Comparison of ENCODE assay signal across 2 cellular contexts in the genomic region with DNA sequence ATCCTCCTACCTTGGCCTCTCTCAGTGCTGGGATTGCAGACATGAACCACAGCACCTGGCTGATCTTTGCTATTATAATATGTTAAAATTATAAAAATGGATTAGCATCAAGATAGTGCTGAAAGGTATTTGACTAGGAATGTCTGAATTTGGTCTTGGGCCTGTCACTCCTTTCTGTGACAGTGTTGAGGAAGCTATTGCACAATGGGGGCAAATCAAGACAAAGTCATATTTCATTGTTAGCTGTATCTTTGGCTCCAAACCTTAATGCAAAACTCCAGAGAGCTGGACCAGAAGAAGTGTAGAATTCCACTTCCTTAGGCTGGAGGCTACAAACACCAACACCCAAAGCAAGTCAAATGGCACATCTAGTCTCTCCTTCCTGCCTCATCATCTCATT.
TF ChIP-seq lines count a peak whose summit lies in the region.

No MANE protein-coding gene starts in this region.

TF ChIP-seq in HepG2, 621 proteins besides CTCF, POLR2A, EP300 and RAD21:
- TF ChIP-seq ZNF776 (CRISPR knock-in tag; IDR thresholded peaks at IDR 0.05) (no peak), CEBPB (IDR thresholded peaks at IDR 0.05; ENCODE audit: borderline replicate concordance, low read depth, low read length) (peak; percentile 56; the same call in 1 of the 2 replicates), KDM6A (CRISPR knock-in tag; IDR thresholded peaks at IDR 0.05; ENCODE audit: low read depth) (no peak)
TF ChIP-seq in HepG2: peak in this region for 1.

TF ChIP-seq in IMR-90, 13 proteins besides CTCF, POLR2A, EP300 and RAD21:
- TF ChIP-seq MAFK (IDR thresholded peaks at IDR 0.05; ENCODE audit: low read depth, low read length): no peak
- no peak for TF ChIP-seq NFE2L2 (IDR thresholded peaks at IDR 0.05; ENCODE audit: low read depth, low read length)
- peak; percentile 60 for TF ChIP-seq CEBPB (IDR thresholded peaks at IDR 0.05; ENCODE audit: low read depth, low read length)
- TF ChIP-seq MXI1 (IDR thresholded peaks at IDR 0.05; ENCODE audit: borderline replicate concordance, low read depth, low read length): no peak
